ENCODE assay signal across 22 cellular contexts in the genomic region with DNA sequence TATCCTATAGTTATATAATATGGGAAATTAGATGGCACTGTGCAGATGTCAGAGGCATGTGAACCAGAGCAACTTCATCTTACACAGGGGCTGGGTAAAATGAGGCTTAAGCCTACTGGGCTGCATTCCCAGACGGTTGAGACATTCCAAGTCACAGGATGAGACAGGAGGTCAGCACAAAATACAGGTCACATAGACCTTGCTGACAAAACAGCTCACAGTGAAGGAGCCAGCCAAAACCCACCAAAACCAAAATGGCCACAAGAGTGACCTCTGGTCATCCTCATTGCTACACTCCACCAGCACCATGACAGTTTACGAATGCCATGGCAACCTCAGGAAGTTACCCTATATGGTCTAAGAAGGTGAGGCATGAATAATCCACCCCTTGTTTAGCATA.
"Had no signal": no experiment of that assay in that cellular context is flagged by ENCODE, and none has a peak within 500 bp of the region (broad histone marks: within the 10 kb centered on the region; RNA-seq: fewer than 3 reads in every experiment).

No MANE protein-coding gene starts in this region.

- DNase-seq: activated B cell treated with CpG ODN at 0.5 μM for 24 hours; activated CD4-positive, alpha-beta T cell treated with anti-CD3 and anti-CD28 coated beads for 1 hour; activated CD4-positive, alpha-beta T cell treated with anti-CD3 and anti-CD28 coated beads, Interleukin-2, amount 10 ng/mL, durations not matched to agents 24 days and 14 days; activated CD4-positive, alpha-beta T cell treated with anti-CD3 and anti-CD28 coated beads, Interleukin-2, amount 50 U/mL, for 48 hours; activated CD8-positive, alpha-beta memory T cell treated with anti-CD3 and anti-CD28 coated beads, Interleukin-2, amount 10 ng/mL, durations not matched to agents 7 days and 5 days; activated effector memory CD4-positive, alpha-beta T cell treated with Interleukin-2 at 50 U/mL for 16 hours; activated naive CD4-positive, alpha-beta T cell treated with Interleukin-2 at 50 U/mL for 16 hours; activated T-cell treated with anti-CD3 and anti-CD28 coated beads, Interleukin-2, amount 50 U/mL, for 24 hours; amygdala; KG1; MM.1S; NCI-H1105; NCI-H1436; NCI-H187; NCI-H2081; NCI-H446; NCI-H524; SHP77 treated with DMSO at 0.1 percent for 48 hours; T-helper 17 cell; T-helper 9 cell had no signal

- H3K27ac Mint-ChIP-seq: activated B cell treated with CpG ODN at 0.5 μM for 24 hours; activated CD4-positive, alpha-beta T cell treated with anti-CD3 and anti-CD28 coated beads, Interleukin-2, amount 10 ng/mL, durations not matched to agents 24 days and 14 days; activated CD8-positive, alpha-beta memory T cell treated with anti-CD3 and anti-CD28 coated beads, Interleukin-2, amount 10 ng/mL, durations not matched to agents 7 days and 5 days; activated naive CD8-positive, alpha-beta T cell; activated T-cell treated with anti-CD3 and anti-CD28 coated beads, Interleukin-2, amount 50 U/mL, for 24 hours; activated T-helper 1 cell treated with anti-CD3 and anti-CD28 coated beads, Interleukin-12 subunit alpha, Interleukin-12 subunit beta, Interleukin-2, Interleukin-4 antibody, amounts not matched to agents 30 ng/mL and 10 ng/mL and 1 ng/mL, durations not matched to agents 14 hours and 24 hours and 36 hours; T-helper 17 cell had no signal

- ATAC-seq: activated CD8-positive, alpha-beta memory T cell treated with anti-CD3 and anti-CD28 coated beads, Interleukin-2, amount 10 ng/mL, durations not matched to agents 7 days and 5 days; T-helper 17 cell had no signal

- H3K4me1 Mint-ChIP-seq: activated B cell treated with CpG ODN at 0.5 μM for 24 hours; activated CD4-positive, alpha-beta T cell treated with anti-CD3 and anti-CD28 coated beads, Interleukin-2, amount 10 ng/mL, durations not matched to agents 24 days and 14 days; activated CD8-positive, alpha-beta memory T cell treated with anti-CD3 and anti-CD28 coated beads, Interleukin-2, amount 10 ng/mL, durations not matched to agents 7 days and 5 days; T-helper 17 cell had no signal

- H3K27me3 Mint-ChIP-seq: activated B cell treated with CpG ODN at 0.5 μM for 24 hours; activated CD4-positive, alpha-beta T cell treated with anti-CD3 and anti-CD28 coated beads, Interleukin-2, amount 10 ng/mL, durations not matched to agents 24 days and 14 days; activated CD8-positive, alpha-beta memory T cell treated with anti-CD3 and anti-CD28 coated beads, Interleukin-2, amount 10 ng/mL, durations not matched to agents 7 days and 5 days; activated naive CD8-positive, alpha-beta T cell; activated T-cell treated with anti-CD3 and anti-CD28 coated beads, Interleukin-2, amount 50 U/mL, for 24 hours had no signal

- H3K4me3 Mint-ChIP-seq: activated B cell treated with CpG ODN at 0.5 μM for 24 hours; activated CD4-positive, alpha-beta T cell treated with anti-CD3 and anti-CD28 coated beads, Interleukin-2, amount 10 ng/mL, durations not matched to agents 24 days and 14 days; activated CD8-positive, alpha-beta memory T cell treated with anti-CD3 and anti-CD28 coated beads, Interleukin-2, amount 10 ng/mL, durations not matched to agents 7 days and 5 days; activated naive CD8-positive, alpha-beta T cell; activated T-cell treated with anti-CD3 and anti-CD28 coated beads, Interleukin-2, amount 50 U/mL, for 24 hours; activated T-helper 1 cell treated with anti-CD3 and anti-CD28 coated beads, Interleukin-12 subunit alpha, Interleukin-12 subunit beta, Interleukin-2, Interleukin-4 antibody, amounts not matched to agents 30 ng/mL and 10 ng/mL and 1 ng/mL, durations not matched to agents 14 hours and 24 hours and 36 hours; T-helper 17 cell had no signal

- H3K36me3 Mint-ChIP-seq: activated CD8-positive, alpha-beta memory T cell treated with anti-CD3 and anti-CD28 coated beads, Interleukin-2, amount 10 ng/mL, durations not matched to agents 7 days and 5 days; activated naive CD8-positive, alpha-beta T cell had no signal

- H3K9me3 Mint-ChIP-seq: activated B cell treated with CpG ODN at 0.5 μM for 24 hours; activated CD4-positive, alpha-beta T cell treated with anti-CD3 and anti-CD28 coated beads, Interleukin-2, amount 10 ng/mL, durations not matched to agents 24 days and 14 days; activated T-cell treated with anti-CD3 and anti-CD28 coated beads, Interleukin-2, amount 50 U/mL, for 24 hours; activated T-helper 1 cell treated with anti-CD3 and anti-CD28 coated beads, Interleukin-12 subunit alpha, Interleukin-12 subunit beta, Interleukin-2, Interleukin-4 antibody, amounts not matched to agents 30 ng/mL and 10 ng/mL and 1 ng/mL, durations not matched to agents 14 hours and 24 hours and 36 hours had no signal
